ENCODE assay signal across 1 cellular context in genomic region chr7:82745117-82745516, GRCh38.
TF ChIP-seq lines count a peak whose summit lies in the region.

No MANE protein-coding gene starts in this region.

TF ChIP-seq in IMR-90, 13 proteins besides CTCF, POLR2A, EP300 and RAD21 (continued from another document):
- TF ChIP-seq MAFK (IDR thresholded peaks at IDR 0.05; ENCODE audit: low read depth, low read length) (no peak), MXI1 (IDR thresholded peaks at IDR 0.05; ENCODE audit: borderline replicate concordance, low read depth, low read length) (no peak)
